In genomic region chr21:33985117-33986050, GRCh38 we compare ENCODE assay signal across 17 cellular contexts.
DNase-seq lines count a peak whose midpoint lies in the region; ATAC-seq, FAIRE-seq and TF ChIP-seq lines count a peak whose summit lies in the region.
"Had no signal": no experiment of that assay in that cellular context is flagged by ENCODE, and none has a peak within 500 bp of the region (broad histone marks: within the 10 kb centered on the region; RNA-seq: fewer than 3 reads in every experiment).

No MANE protein-coding gene starts in this region.

- no peak overlapping the region for H3K27ac ChIP-seq in CD8-positive, alpha-beta memory T cell (ENCODE audit: low read depth, low read length)
- no peak overlapping the region; the same call in 1 of the 2 replicates for H3K27ac ChIP-seq in GM12878 (ENCODE audit: control insufficient read depth, insufficient read depth)
- H3K27ac ChIP-seq: BLaER1 had no signal

- H3K36me3 Mint-ChIP-seq in CD8-positive, alpha-beta memory T cell: peaks cover 0 to 4% (median 0%) of the 10 kb centered on the region in 3 donors
- H3K36me3 Mint-ChIP-seq in nephron progenitor cell (ENCODE audit: low read depth): peaks cover 8% of the 10 kb centered on the region

- in situ Hi-C loops in GM13976 (cut with MboI; ENCODE audit: low sequenced_read_pairs, unreplicated experiment): no loop called here
- in situ Hi-C loops in GM12878 (cut with MboI): no loop called here

- no peak overlapping the region for H3K4me3 Mint-ChIP-seq in CD8-positive, alpha-beta memory T cell
- H3K4me3 Mint-ChIP-seq in nephron progenitor cell: peak overlapping the region; percentile 57
- H3K4me3 Mint-ChIP-seq: HFFc6 had no signal

- H3K4me1 ChIP-seq in CD8-positive, alpha-beta memory T cell (ENCODE audit: insufficient read depth, low read length): no peaks in the 10 kb centered on the region
- peaks cover 25% of the 10 kb centered on the region for H3K4me1 ChIP-seq in GM12878 (ENCODE audit: control insufficient read depth, insufficient read depth, low read length)

- no peak overlapping the region for H3K9ac ChIP-seq in GM12878 (ENCODE audit: control insufficient read depth, insufficient read depth, low read length)
- H3K9ac ChIP-seq: BLaER1 had no signal

- POLR2A ChIA-PET in CD8-positive, alpha-beta memory T cell (lab: Charles Lee): no interaction called here
- POLR2A ChIA-PET in GM12878 (lab: Charles Lee): no interaction called here

- no peaks in the 10 kb centered on the region for H3K79me2 ChIP-seq in GM12878 (ENCODE audit: control insufficient read depth, insufficient read depth, low read length)

- TF ChIP-seq EP300 in GM12878 (IDR thresholded peaks at IDR 0.05; ENCODE audit: borderline replicate concordance in 1 of 2, control insufficient read depth in 1 of 2, low read depth in 2 of 2, low read length in 2 of 2): no peak

- CTCF ChIA-PET in CD8-positive, alpha-beta memory T cell (lab: Charles Lee): interaction anchor here (2.0 kb wide), 1 partner anchor 61 kb away, joined by 9 read pairs; no protein-coding TSS in a partner anchor
- CTCF ChIA-PET in GM12878 (lab: Yijun Ruan, JAX): no interaction called here

- SMC1A ChIA-PET in GM12878 (lab: Charles Lee; ENCODE audit: uncharacterized antibody, unreplicated experiment): interaction anchor here (1.3 to 2.4 kb wide), 2 partner anchors 17 to 32 kb away, joined by 3 to 10 read pairs; no protein-coding TSS in a partner anchor

- H4K20me1 ChIP-seq in GM12878 (ENCODE audit: control insufficient read depth, insufficient read depth): no peaks in the 10 kb centered on the region
- H4K20me1 ChIP-seq: BLaER1 had no signal

- no peaks in the 10 kb centered on the region for H3K9me3 ChIP-seq in CD8-positive, alpha-beta memory T cell (ENCODE audit: low read length)
- H3K9me3 ChIP-seq in GM12878 (replicated peaks; ENCODE audit: control insufficient read depth, insufficient read depth, low read length): no peaks in the 10 kb centered on the region; the same call in 2 of the 3 replicates

- H3K9me3 Mint-ChIP-seq in CD8-positive, alpha-beta memory T cell: no peaks in the 10 kb centered on the region
- H3K9me3 Mint-ChIP-seq in nephron progenitor cell: peaks cover 15% of the 10 kb centered on the region
- H3K9me3 Mint-ChIP-seq: HFFc6 had no signal

- no peak for DNase-seq in CD8-positive, alpha-beta memory T cell
- DNase-seq in GM13976 (ENCODE audit: low spot score) (peak; percentile 30), GM12878 (ENCODE audit: low read depth, low spot score) (no peak), nephron progenitor cell (no peak), NCI-H128 (lab: John Stamatoyannopoulos, UW; ENCODE audit: unreplicated experiment) (no peak), left colon (no peak), germinal center (ENCODE audit: low spot score) (no peak)
- DNase-seq: activated CD4-positive, CD25-positive, alpha-beta regulatory T cell treated with anti-CD3 and anti-CD28 coated beads, Interleukin-2, amount 50 U/mL, for 72 hours; activated effector memory CD4-positive, alpha-beta T cell treated with anti-CD3 and anti-CD28 coated beads, Interleukin-2, amount 50 U/mL, for 16 hours; DMS79; HFFc6; mammary epithelial cell; NCI-H2029; NCI-H510A; right cardiac atrium; stimulated activated CD4-positive, alpha-beta T cell treated with anti-CD3 and anti-CD28 coated beads, Interleukin-1b, Interleukin-23, amount 100 ng/mL, for 48 hours had no signal

- H3K4me1 Mint-ChIP-seq in CD8-positive, alpha-beta memory T cell: peaks cover 14 to 43% (median 15%) of the 10 kb centered on the region in 3 donors
- peaks cover 41% of the 10 kb centered on the region for H3K4me1 Mint-ChIP-seq in nephron progenitor cell

- RAD21 ChIA-PET in GM12878 (lab: Charles Lee; ENCODE audit: unreplicated experiment): interaction anchor here (6.9 kb wide), 1 partner anchor 33 kb away, joined by 36 read pairs; no protein-coding TSS in a partner anchor

- FAIRE-seq in GM12878 (lab: Jason Lieb, UNC): peak; percentile 95

- no peak for ATAC-seq in GM12878
- no peak for ATAC-seq in left colon
- ATAC-seq: right cardiac atrium had no signal

- no TSS peak for BruUV-seq in GM12878 (replicated peaks; lab: Mats Ljungman, UMichigan)

- H3K4me3 ChIP-seq in CD8-positive, alpha-beta memory T cell (ENCODE audit: low read length): no peak overlapping the region
- H3K4me3 ChIP-seq in GM12878: no peak overlapping the region
- H3K4me3 ChIP-seq: BLaER1 had no signal

- no peak overlapping the region for H2AFZ ChIP-seq in GM12878 (ENCODE audit: control insufficient read depth, low read depth, low read length)

- TF ChIP-seq RAD21 in GM12878 (IDR thresholded peaks at IDR 0.05; ENCODE audit: insufficient read depth, low read depth, low read length): no peak

- H3K4me2 ChIP-seq in GM12878 (ENCODE audit: control insufficient read depth, insufficient read depth): no peak overlapping the region; the same call in 1 of the 2 replicates
- H3K4me2 ChIP-seq: BLaER1 had no signal

- no peak for TF ChIP-seq CTCF in GM13976 (IDR thresholded peaks at IDR 0.05; ENCODE audit: borderline replicate concordance, control extremely low read depth, extremely low read depth, insufficient read depth, missing control alignments)
- no peak for TF ChIP-seq CTCF in GM12878 (IDR thresholded peaks at IDR 0.05 in 2 of 3, conservative IDR thresholded peaks at IDR 0.05 in 1 of 3; ENCODE audit: control insufficient read depth in 2 of 3, extremely low read depth in 1 of 3, insufficient read depth in 1 of 3, low read depth in 3 of 3, low read length in 3 of 3)
- no peak for TF ChIP-seq CTCF in nephron progenitor cell (IDR thresholded peaks at IDR 0.05)

- H3K27me3 ChIP-seq in CD8-positive, alpha-beta memory T cell (ENCODE audit: insufficient read depth, low read length, poor library complexity, severe bottlenecking): no peaks in the 10 kb centered on the region
- no peaks in the 10 kb centered on the region for H3K27me3 ChIP-seq in GM12878 (replicated peaks in 1 of 2; ENCODE audit: control insufficient read depth in 2 of 2, insufficient read depth in 2 of 2, low read length in 1 of 2)
- H3K27me3 ChIP-seq: BLaER1 had no signal

- peak overlapping the region; percentile 15 to 93 (median 84) for H3K27ac Mint-ChIP-seq in CD8-positive, alpha-beta memory T cell
- H3K27ac Mint-ChIP-seq in nephron progenitor cell: peak overlapping the region; percentile 85
- H3K27ac Mint-ChIP-seq: HFFc6 had no signal

- intact Hi-C loops in GM12878 (cut with micrococcal nuclease; ENCODE audit: unreplicated experiment) (loop anchor here (2.0 kb wide), 1 partner anchor 35 kb away; no protein-coding TSS in a partner anchor), left colon (cut with DNase I, micrococcal nuclease) (no loop called here)

- H3K27me3 Mint-ChIP-seq in CD8-positive, alpha-beta memory T cell: peaks cover 0 to 2% of the 10 kb centered on the region in 2 donors
- H3K27me3 Mint-ChIP-seq in nephron progenitor cell (ENCODE audit: low read depth, poor library complexity): peaks cover 14% of the 10 kb centered on the region

- no peak for TF ChIP-seq POLR2A in GM12878 (IDR thresholded peaks at IDR 0.05; ENCODE audit: low read depth, low read length)

- 87% methylated on average over 16 of the region's 17 CpGs for WGBS in GM12878 (ENCODE audit: insufficient coverage, insufficient replicate concordance, low lambda C conversion rate, missing lambda C conversion rate)

- H3K36me3 ChIP-seq in CD8-positive, alpha-beta memory T cell (ENCODE audit: insufficient read depth, low read length): no peaks in the 10 kb centered on the region
- H3K36me3 ChIP-seq in GM12878 (ENCODE audit: control insufficient read depth in 2 of 2, insufficient read depth in 2 of 2, low read length in 1 of 2): no peaks in the 10 kb centered on the region
- H3K36me3 ChIP-seq: BLaER1 had no signal

TF ChIP-seq in GM12878, 131 proteins besides CTCF, POLR2A, EP300 and RAD21 (continues in another document):
- TF ChIP-seq POU2F2 (IDR thresholded peaks at IDR 0.05; ENCODE audit: borderline replicate concordance, low read depth, low read length) (peak; percentile 49; the same call in 1 of the 3 replicates), PML (IDR thresholded peaks at IDR 0.05; ENCODE audit: low read length) (no peak), NFYA (IDR thresholded peaks at IDR 0.05; ENCODE audit: borderline replicate concordance, low read depth, low read length) (no peak), PAX5 (IDR thresholded peaks at IDR 0.05; ENCODE audit: borderline replicate concordance, low read depth, low read length) (peak; percentile 63; the same call in 1 of the 2 replicates), USF1 (IDR thresholded peaks at IDR 0.05; ENCODE audit: borderline replicate concordance, extremely low read length, insufficient read depth, low read depth, low read length) (no peak), ZSCAN29 (IDR thresholded peaks at IDR 0.05) (no peak), HSF1 (IDR thresholded peaks at IDR 0.05; ENCODE audit: low read depth, low read length) (no peak), ETV6 (conservative IDR thresholded peaks at IDR 0.05 in 1 of 2, IDR thresholded peaks at IDR 0.05 in 1 of 2; ENCODE audit: borderline replicate concordance in 1 of 2, low read depth in 1 of 2) (no peak), ATF7 (IDR thresholded peaks at IDR 0.05; ENCODE audit: low read depth) (peak; percentile 52)
